In genomic region chr9:131739988-131740648, GRCh38 we compare ENCODE assay signal across 8 cellular contexts. TPM values are rescaled to one million over a fixed set of nuclear protein-coding genes. Genes with fewer than 3 reads are reported as not detected.
DNase-seq lines count a peak whose midpoint lies in the region; ATAC-seq and TF ChIP-seq lines count a peak whose summit lies in the region.

TSS of gene RAPGEF1 (minus strand) at chr9:131740076. CDS start at chr9:131739830, 246 bp downstream.

- H3K4me1 ChIP-seq in ovary (ENCODE audit: insufficient read depth), result peaks cover 4% of the 10 kb centered on the region
- peaks cover 26 to 44% (median 32%) of the 10 kb centered on the region in 4 donors for H3K4me1 ChIP-seq in transverse colon

- 9 to 46% (median 14%) methylated on average over 11 to 63 of the region's 64 CpGs for WGBS in ovary, 3 donors
- WGBS in transverse colon (ENCODE audit: low coverage in 1 of 2), 2 donors, result 15 to 80% methylated on average over 2 to 28 of the region's 64 CpGs

- intact Hi-C loops in activated naive CD4-positive, alpha-beta T cell treated with anti-CD3 and anti-CD28 coated beads for 36 hours (cut with micrococcal nuclease), result loop anchor here (1.0 to 5.0 kb wide), 3 partner anchors 9 to 238 kb away; partner anchors contain the start of gene POMT1
- intact Hi-C loops in head of caudate nucleus (cut with DNase I) (loop anchor here (5.0 to 10.0 kb wide), 3 partner anchors 148 to 385 kb away; no protein-coding TSS in a partner anchor), ovary (cut with DNase I) (loop anchor here (1.0 to 10.0 kb wide), 9 partner anchors 138 to 395 kb away; partner anchors contain the start of gene UCK1 (in 1 of the 4)), transverse colon (cut with DNase I; ENCODE audit: low total_unique reads) (loop anchor here (2.0 to 5.0 kb wide), 2 partner anchors 93 to 149 kb away; no protein-coding TSS in a partner anchor)

- TF ChIP-seq CTCF in ovary (IDR thresholded peaks at IDR 0.05) (peak; percentile 54 to 90 (median 90)), transverse colon (IDR thresholded peaks at IDR 0.05) (peak; percentile 66 to 88 (median 85))

- TF ChIP-seq POLR2A in ovary (IDR thresholded peaks at IDR 0.05), result no peak
- no peak for TF ChIP-seq POLR2A in transverse colon (IDR thresholded peaks at IDR 0.05)

- peak within 1 kb of the TSS; percentile 88 for H3K4me3 Mint-ChIP-seq in activated naive CD4-positive, alpha-beta T cell treated with anti-CD3 and anti-CD28 coated beads for 36 hours

- H3K9me3 Mint-ChIP-seq in activated naive CD4-positive, alpha-beta T cell treated with anti-CD3 and anti-CD28 coated beads for 36 hours, result no peaks in the 10 kb centered on the region

- no peaks in the 10 kb centered on the region for H3K27me3 Mint-ChIP-seq in activated naive CD4-positive, alpha-beta T cell treated with anti-CD3 and anti-CD28 coated beads for 36 hours (ENCODE audit: low read depth)

- TF ChIP-seq EP300 in ovary (IDR thresholded peaks at IDR 0.05) (no peak), transverse colon (IDR thresholded peaks at IDR 0.05; ENCODE audit: low read depth) (no peak)

- H3K27ac ChIP-seq in ovary, result peak within 1 kb of the TSS; percentile 70 to 80
- peak within 1 kb of the TSS; percentile 86 to 93 (median 88) for H3K27ac ChIP-seq in transverse colon

- DNase-seq in SIG-M5 treated with dmso at 0.1 percent for 504 hours (lab: John Stamatoyannopoulos, UW; ENCODE audit: unreplicated experiment), result peak; percentile 31
- DNase-seq in SIG-M5 (lab: John Stamatoyannopoulos, UW), result no peak
- peak; percentile 85 for DNase-seq in RPMI8226
- DNase-seq in activated naive CD4-positive, alpha-beta T cell treated with anti-CD3 and anti-CD28 coated beads for 36 hours, result peak; percentile 78
- DNase-seq in head of caudate nucleus, result peak in 40 of 42 donors; percentile 44 to 88 (median 76)
- peak; percentile 61 to 87 (median 78) for DNase-seq in ovary
- DNase-seq in transverse colon, result peak; percentile 77

- H3K4me3 ChIP-seq in ovary (peak within 1 kb of the TSS; percentile 60), transverse colon (peak within 1 kb of the TSS; percentile 21 to 83 (median 72))

- ATAC-seq in HG03108 (IDR thresholded peaks at IDR 0.05; ENCODE audit: unreplicated experiment), result peak; percentile 40

- H3K9me3 ChIP-seq in ovary (no peaks in the 10 kb centered on the region), transverse colon (no peaks in the 10 kb centered on the region)

- H3K4me1 Mint-ChIP-seq in activated naive CD4-positive, alpha-beta T cell treated with anti-CD3 and anti-CD28 coated beads for 36 hours (ENCODE audit: low read depth), result peaks cover 59% of the 10 kb centered on the region

- peaks cover 2% of the 10 kb centered on the region for H3K36me3 Mint-ChIP-seq in activated naive CD4-positive, alpha-beta T cell treated with anti-CD3 and anti-CD28 coated beads for 36 hours (ENCODE audit: low read depth)

- H3K27ac Mint-ChIP-seq in activated naive CD4-positive, alpha-beta T cell treated with anti-CD3 and anti-CD28 coated beads for 36 hours, result peak within 1 kb of the TSS; percentile 88

- in situ Hi-C loops in transverse colon (cut with MboI; ENCODE audit: low pct_ligation_motif_present in 1 of 4, low pct_unique_long_range_greater_than_20kb in 1 of 4, low sequenced_read_pairs in 3 of 4), result loop anchor here (5.0 to 25.0 kb wide), 5 partner anchors 145 to 378 kb away; partner anchors contain the start of gene PRRC2B (in 1 of the 4)

- H3K36me3 ChIP-seq in ovary, result no peaks in the 10 kb centered on the region
- H3K36me3 ChIP-seq in transverse colon, result no peaks in the 10 kb centered on the region

- H3K27me3 ChIP-seq in ovary, result no peaks in the 10 kb centered on the region
- no peaks in the 10 kb centered on the region for H3K27me3 ChIP-seq in transverse colon

- CTCF ChIA-PET in activated naive CD4-positive, alpha-beta T cell treated with anti-CD3 and anti-CD28 coated beads for 36 hours (lab: Charles Lee), result interaction anchor here (0.6 to 3.6 kb wide), 21 partner anchors 9 to 155 kb away, joined by 3 to 52 read pairs (median 4); no protein-coding TSS in a partner anchor

RNA-seq across cellular contexts. Expression of gene RAPGEF1, which starts in this region (rescaled TPM):
- 10 to 100 TPM; 55.9 to 59.9 TPM for total RNA-seq in activated naive CD4-positive, alpha-beta T cell treated with anti-CD3 and anti-CD28 coated beads for 36 hours
- total RNA-seq in ovary (10 to 100 TPM; 17.0 to 64.4 (median 37.2) TPM), transverse colon (10 to 100 TPM; 49.8 to 86.0 (median 55.1) TPM)
- polyA plus RNA-seq in ovary, result 10 to 100 TPM; 23.6 to 33.8 TPM
